Comparison of ENCODE assay signal across 17 cellular contexts in genomic region chr4:160180206-160180605, GRCh38.
DNase-seq lines count a peak whose midpoint lies in the region; ATAC-seq and TF ChIP-seq lines count a peak whose summit lies in the region.
"Had no signal": no experiment of that assay in that cellular context is flagged by ENCODE, and none has a peak within 500 bp of the region (broad histone marks: within the 10 kb centered on the region; RNA-seq: fewer than 3 reads in every experiment).

No MANE protein-coding gene starts in this region.

- no peaks in the 10 kb centered on the region for H3K4me1 ChIP-seq in testis
- H3K4me1 ChIP-seq: BLaER1 treated with 17β-estradiol and CSF1 and Interleukin-3, amounts not matched to agents 10 nM and 100 nM; gastrocnemius medialis; suprapubic skin had no signal

- no peaks in the 10 kb centered on the region for H3K27me3 Mint-ChIP-seq in osteocyte (ENCODE audit: unreplicated experiment)
- H3K27me3 Mint-ChIP-seq: brain had no signal

- no peak for TF ChIP-seq CTCF in RWPE1 (conservative IDR thresholded peaks at IDR 0.05; ENCODE audit: low read depth)
- TF ChIP-seq CTCF in epithelial cell of proximal tubule (conservative IDR thresholded peaks at IDR 0.05; ENCODE audit: low read depth, low read length), result no peak
- no peak for TF ChIP-seq CTCF in osteocyte (IDR thresholded peaks at IDR 0.05)
- TF ChIP-seq CTCF in testis (IDR thresholded peaks at IDR 0.05), result no peak

- no peaks in the 10 kb centered on the region for H3K9me3 ChIP-seq in testis
- H3K9me3 ChIP-seq: BLaER1 treated with 17β-estradiol and CSF1 and Interleukin-3, amounts not matched to agents 10 nM and 100 nM; gastrocnemius medialis; suprapubic skin had no signal

- peaks cover 9% of the 10 kb centered on the region for H3K9me3 Mint-ChIP-seq in osteocyte (ENCODE audit: unreplicated experiment)
- H3K9me3 Mint-ChIP-seq: brain, nephron progenitor cell had no signal

- H3K4me1 Mint-ChIP-seq in osteocyte (ENCODE audit: unreplicated experiment), result peaks cover 28% of the 10 kb centered on the region
- H3K4me1 Mint-ChIP-seq: brain, nephron progenitor cell had no signal

- H3K27ac Mint-ChIP-seq in osteocyte (ENCODE audit: unreplicated experiment), result peak overlapping the region; percentile 23
- H3K27ac Mint-ChIP-seq: brain, nephron progenitor cell had no signal

- DNase-seq in GM04504 (ENCODE audit: low read depth) (peak; percentile 31), RWPE1 (ENCODE audit: low spot score) (peak; percentile 6), epithelial cell of proximal tubule (ENCODE audit: low read depth) (peak; percentile 22), osteocyte (ENCODE audit: extremely low spot score, unreplicated experiment) (no peak), testis (no peak), superior temporal gyrus (ENCODE audit: extremely low spot score) (no peak), ecto neural progenitor cell (ENCODE audit: low spot score) (no peak)
- DNase-seq: effector CD4-positive, alpha-beta T cell; gastrocnemius medialis; NCI-H774; nephron progenitor cell; RPMI8226; T-helper 1 cell had no signal

- H3K36me3 Mint-ChIP-seq in osteocyte (ENCODE audit: unreplicated experiment), result no peaks in the 10 kb centered on the region
- H3K36me3 Mint-ChIP-seq: brain had no signal

- no peaks in the 10 kb centered on the region for H3K27me3 ChIP-seq in testis
- H3K27me3 ChIP-seq: BLaER1 treated with 17β-estradiol and CSF1 and Interleukin-3, amounts not matched to agents 10 nM and 100 nM; gastrocnemius medialis; suprapubic skin had no signal

- no peak overlapping the region for H3K27ac ChIP-seq in RWPE1
- H3K27ac ChIP-seq in testis, result no peak overlapping the region
- H3K27ac ChIP-seq: BLaER1 treated with 17β-estradiol and CSF1 and Interleukin-3, amounts not matched to agents 10 nM and 100 nM; gastrocnemius medialis; suprapubic skin had no signal

- no peaks in the 10 kb centered on the region for H3K36me3 ChIP-seq in testis (ENCODE audit: low read depth, missing control alignments)
- H3K36me3 ChIP-seq: BLaER1 treated with 17β-estradiol and CSF1 and Interleukin-3, amounts not matched to agents 10 nM and 100 nM; gastrocnemius medialis; suprapubic skin had no signal

- 73 to 77% methylated on average over 2 of the region's 2 CpGs for WGBS in testis, 2 donors

- intact Hi-C loops in testis (cut with DNase I; ENCODE audit: low total_unique reads), result no loop called here

- CTCF ChIA-PET in RWPE1 (lab: Yijun Ruan, JAX), result no interaction called here

- no peak overlapping the region for H3K4me3 Mint-ChIP-seq in osteocyte (ENCODE audit: unreplicated experiment)
- H3K4me3 Mint-ChIP-seq: brain, nephron progenitor cell had no signal

- POLR2A ChIA-PET in RWPE1 (lab: Yijun Ruan, JAX; ENCODE audit: low non-redundant PET), result no interaction called here

- TF ChIP-seq POLR2A in testis (IDR thresholded peaks at IDR 0.05), result no peak

- no peak for ATAC-seq in HG03520 (IDR thresholded peaks at IDR 0.05; ENCODE audit: unreplicated experiment)
- ATAC-seq: gastrocnemius medialis had no signal

- H3K4me3 ChIP-seq in epithelial cell of proximal tubule (ENCODE audit: low read depth, low read length), result no peak overlapping the region
- H3K4me3 ChIP-seq in testis, result no peak overlapping the region
- H3K4me3 ChIP-seq: BLaER1 treated with 17β-estradiol and CSF1 and Interleukin-3, amounts not matched to agents 10 nM and 100 nM; gastrocnemius medialis; suprapubic skin had no signal

Comparison
In these comparisons a context has a peak if more than half of its experiments do, and no peak if none do; other contexts are left out.
1. DNase-seq: peak in GM04504 (single experiment), RWPE1 (single experiment) and epithelial cell of proximal tubule (single experiment); none in osteocyte (single experiment), testis (single experiment), superior temporal gyrus (single experiment) and ecto neural progenitor cell (single experiment).